In the genomic region with DNA sequence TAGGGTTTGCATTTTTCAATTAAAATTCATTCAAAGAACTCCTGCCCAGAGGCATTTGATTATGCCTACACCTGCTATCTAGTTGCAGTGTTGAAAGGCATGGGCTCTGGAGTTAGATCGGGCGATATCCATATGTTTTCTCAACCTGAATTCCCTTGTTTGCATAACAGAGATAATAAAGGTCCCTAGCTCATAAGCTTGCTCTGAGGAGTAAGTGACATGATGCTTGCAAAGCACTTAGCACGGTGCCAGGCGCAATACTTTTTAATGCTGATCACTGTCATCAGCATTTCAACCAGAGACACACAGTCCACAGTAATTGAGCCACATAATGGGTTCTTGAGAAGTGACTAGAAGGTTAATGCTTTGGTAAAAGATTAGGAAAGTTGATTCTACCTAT, we compare ENCODE assay signal across 32 cellular contexts.
"Had no signal": no experiment of that assay in that cellular context is flagged by ENCODE, and none has a peak within 500 bp of the region (broad histone marks: within the 10 kb centered on the region; RNA-seq: fewer than 3 reads in every experiment).

No MANE protein-coding gene starts in this region.

- H3K4me2 ChIP-seq: smooth muscle cell had no signal

- H3K4me3 Mint-ChIP-seq: activated CD4-positive, alpha-beta memory T cell treated with anti-CD3 and anti-CD28 coated beads, Interleukin-2, amount 10 ng/mL, durations not matched to agents 7 days and 5 days; activated CD4-positive, alpha-beta T cell treated with anti-CD3 and anti-CD28 coated beads, Interleukin-2, amount 10 ng/mL, durations not matched to agents 7 days and 5 days; activated CD8-positive, alpha-beta memory T cell treated with anti-CD3 and anti-CD28 coated beads, Interleukin-2, amount 10 ng/mL, durations not matched to agents 7 days and 5 days; activated naive CD4-positive, alpha-beta T cell treated with anti-CD3 and anti-CD28 coated beads, Interleukin-2, amount 50 U/mL, for 24 hours; activated naive CD8-positive, alpha-beta T cell treated with anti-CD3 and anti-CD28 coated beads, Interleukin-2, amount 50 U/mL, for 24 hours; dendritic cell treated with granulocyte-macrophage colony-stimulating factor and Interleukin-4, amounts not matched to agents 40 ng/mL and 50 ng/mL, for 4 days; stimulated activated memory B cell treated with anti-CD40 and anti-IgM and Interleukin-4, amounts not matched to agents 10 μg/mL and 1 μg/mL and 100 μg/mL, for 72 hours; stimulated activated naive CD8-positive, alpha-beta T cell treated with anti-CD3 and anti-CD28 coated beads, Interleukin-15, amount 100 ng/mL, for 72 hours had no signal

- H3K36me3 Mint-ChIP-seq: activated CD8-positive, alpha-beta memory T cell treated with anti-CD3 and anti-CD28 coated beads, Interleukin-2, amount 10 ng/mL, durations not matched to agents 7 days and 5 days; activated naive CD4-positive, alpha-beta T cell treated with anti-CD3 and anti-CD28 coated beads, Interleukin-2, amount 50 U/mL, for 24 hours; stimulated activated memory B cell treated with anti-CD40 and anti-IgM and Interleukin-4, amounts not matched to agents 10 μg/mL and 1 μg/mL and 100 μg/mL, for 72 hours had no signal

- H3K27me3 Mint-ChIP-seq: activated CD4-positive, alpha-beta memory T cell treated with anti-CD3 and anti-CD28 coated beads, Interleukin-2, amount 10 ng/mL, durations not matched to agents 7 days and 5 days; activated CD4-positive, alpha-beta T cell treated with anti-CD3 and anti-CD28 coated beads, Interleukin-2, amount 10 ng/mL, durations not matched to agents 7 days and 5 days; activated CD8-positive, alpha-beta memory T cell treated with anti-CD3 and anti-CD28 coated beads, Interleukin-2, amount 10 ng/mL, durations not matched to agents 7 days and 5 days; activated naive CD4-positive, alpha-beta T cell treated with anti-CD3 and anti-CD28 coated beads, Interleukin-2, amount 50 U/mL, for 24 hours; activated naive CD8-positive, alpha-beta T cell treated with anti-CD3 and anti-CD28 coated beads, Interleukin-2, amount 50 U/mL, for 24 hours; dendritic cell treated with granulocyte-macrophage colony-stimulating factor and Interleukin-4, amounts not matched to agents 40 ng/mL and 50 ng/mL, for 4 days; stimulated activated memory B cell treated with anti-CD40 and anti-IgM and Interleukin-4, amounts not matched to agents 10 μg/mL and 1 μg/mL and 100 μg/mL, for 72 hours; stimulated activated naive CD8-positive, alpha-beta T cell treated with anti-CD3 and anti-CD28 coated beads, Interleukin-15, amount 100 ng/mL, for 72 hours had no signal

- H3K27me3 ChIP-seq: breast epithelium, esophagus muscularis mucosa, heart left ventricle, right atrium auricular region, upper lobe of left lung, vagina had no signal

- DNase-seq: activated CD4-positive, alpha-beta memory T cell treated with anti-CD3 and anti-CD28 coated beads, Interleukin-2, amount 10 ng/mL, durations not matched to agents 7 days and 5 days; activated CD4-positive, alpha-beta T cell treated with anti-CD3 and anti-CD28 coated beads for 1 hour; activated CD4-positive, alpha-beta T cell treated with anti-CD3 and anti-CD28 coated beads, Interleukin-2, amount 10 ng/mL, durations not matched to agents 7 days and 5 days; activated CD8-positive, alpha-beta memory T cell treated with anti-CD3 and anti-CD28 coated beads, Interleukin-2, amount 10 ng/mL, durations not matched to agents 7 days and 5 days; activated naive CD8-positive, alpha-beta T cell treated with anti-CD3 and anti-CD28 coated beads, Interleukin-2, amount 50 U/mL, for 24 hours; activated T-cell treated with anti-CD3 and anti-CD28 coated beads, Interleukin-2, amount 50 U/mL, for 48 hours; amygdala; central memory CD4-positive, alpha-beta T cell; effector CD4-positive, alpha-beta T cell; foreskin keratinocyte; heart left ventricle; islet precursor cell; left ventricle myocardium superior; occipital lobe; stimulated activated CD4-positive, alpha-beta T cell treated with anti-CD3 and anti-CD28 coated beads, Interleukin-1b, Interleukin-23, amount 100 ng/mL, for 48 hours; stimulated activated CD4-positive, alpha-beta T cell treated with anti-CD3 and anti-CD28 coated beads, Interleukin-4, amount 100 ng/mL, for 4 hours; stimulated activated CD8-positive, alpha-beta memory T cell treated with anti-CD3 and anti-CD28 coated beads, Interleukin-4, amount 100 ng/mL, for 48 hours; stimulated activated naive CD8-positive, alpha-beta T cell treated with anti-CD3 and anti-CD28 coated beads, Interleukin-15, amount 100 ng/mL, for 72 hours; substantia nigra; T1000; upper lobe of left lung; WERI-Rb-1 had no signal

- H3K9me3 Mint-ChIP-seq: activated CD4-positive, alpha-beta memory T cell treated with anti-CD3 and anti-CD28 coated beads, Interleukin-2, amount 10 ng/mL, durations not matched to agents 7 days and 5 days; activated CD4-positive, alpha-beta T cell treated with anti-CD3 and anti-CD28 coated beads, Interleukin-2, amount 10 ng/mL, durations not matched to agents 7 days and 5 days; activated naive CD4-positive, alpha-beta T cell treated with anti-CD3 and anti-CD28 coated beads, Interleukin-2, amount 50 U/mL, for 24 hours; activated naive CD8-positive, alpha-beta T cell treated with anti-CD3 and anti-CD28 coated beads, Interleukin-2, amount 50 U/mL, for 24 hours; activated T-helper 2 cell treated with anti-CD3 and anti-CD28 coated beads, Interferon-gamma antibody, Interleukin-2, Interleukin-4, amounts not matched to agents 10 μg/mL and 5 μg/mL and 100 μg/mL, durations not matched to agents 14 hours and 24 hours and 36 hours; dendritic cell treated with granulocyte-macrophage colony-stimulating factor and Interleukin-4, amounts not matched to agents 40 ng/mL and 50 ng/mL, for 4 days; stimulated activated memory B cell treated with anti-CD40 and anti-IgM and Interleukin-4, amounts not matched to agents 10 μg/mL and 1 μg/mL and 100 μg/mL, for 72 hours; stimulated activated naive CD8-positive, alpha-beta T cell treated with anti-CD3 and anti-CD28 coated beads, Interleukin-15, amount 100 ng/mL, for 72 hours had no signal

- H3K9me3 ChIP-seq: breast epithelium, esophagus muscularis mucosa, heart left ventricle, right atrium auricular region, upper lobe of left lung, vagina had no signal

- H3K4me1 Mint-ChIP-seq: activated CD4-positive, alpha-beta memory T cell treated with anti-CD3 and anti-CD28 coated beads, Interleukin-2, amount 10 ng/mL, durations not matched to agents 7 days and 5 days; activated CD4-positive, alpha-beta T cell treated with anti-CD3 and anti-CD28 coated beads, Interleukin-2, amount 10 ng/mL, durations not matched to agents 7 days and 5 days; activated CD8-positive, alpha-beta memory T cell treated with anti-CD3 and anti-CD28 coated beads, Interleukin-2, amount 10 ng/mL, durations not matched to agents 7 days and 5 days; activated naive CD4-positive, alpha-beta T cell treated with anti-CD3 and anti-CD28 coated beads, Interleukin-2, amount 50 U/mL, for 24 hours; stimulated activated memory B cell treated with anti-CD40 and anti-IgM and Interleukin-4, amounts not matched to agents 10 μg/mL and 1 μg/mL and 100 μg/mL, for 72 hours; stimulated activated naive CD8-positive, alpha-beta T cell treated with anti-CD3 and anti-CD28 coated beads, Interleukin-15, amount 100 ng/mL, for 72 hours had no signal

- H3K4me3 ChIP-seq: breast epithelium, esophagus muscularis mucosa, heart left ventricle, right atrium auricular region, smooth muscle cell, upper lobe of left lung, vagina had no signal

- H3K4me1 ChIP-seq: breast epithelium, foreskin keratinocyte, right atrium auricular region, upper lobe of left lung had no signal

- H3K27ac ChIP-seq: breast epithelium, esophagus muscularis mucosa, foreskin keratinocyte, heart left ventricle, parathyroid adenoma, right atrium auricular region, upper lobe of left lung, vagina, WERI-Rb-1 had no signal

- H2AFZ ChIP-seq: parathyroid adenoma had no signal

- H3K36me3 ChIP-seq: breast epithelium, esophagus muscularis mucosa, heart left ventricle, right atrium auricular region, upper lobe of left lung, vagina, WERI-Rb-1 had no signal

- ATAC-seq: activated CD8-positive, alpha-beta memory T cell treated with anti-CD3 and anti-CD28 coated beads, Interleukin-2, amount 10 ng/mL, durations not matched to agents 7 days and 5 days; activated naive CD8-positive, alpha-beta T cell treated with anti-CD3 and anti-CD28 coated beads, Interleukin-2, amount 50 U/mL, for 24 hours; foreskin keratinocyte; heart left ventricle; left ventricle myocardium superior; stimulated activated memory B cell treated with anti-CD40 and anti-IgM and Interleukin-4, amounts not matched to agents 10 μg/mL and 1 μg/mL and 100 μg/mL, for 72 hours; stimulated activated naive CD8-positive, alpha-beta T cell treated with anti-CD3 and anti-CD28 coated beads, Interleukin-15, amount 100 ng/mL, for 72 hours had no signal

- H3K27ac Mint-ChIP-seq: activated CD4-positive, alpha-beta memory T cell treated with anti-CD3 and anti-CD28 coated beads, Interleukin-2, amount 10 ng/mL, durations not matched to agents 7 days and 5 days; activated CD4-positive, alpha-beta T cell treated with anti-CD3 and anti-CD28 coated beads, Interleukin-2, amount 10 ng/mL, durations not matched to agents 7 days and 5 days; activated CD8-positive, alpha-beta memory T cell treated with anti-CD3 and anti-CD28 coated beads, Interleukin-2, amount 10 ng/mL, durations not matched to agents 7 days and 5 days; activated naive CD4-positive, alpha-beta T cell treated with anti-CD3 and anti-CD28 coated beads, Interleukin-2, amount 50 U/mL, for 24 hours; activated naive CD8-positive, alpha-beta T cell treated with anti-CD3 and anti-CD28 coated beads, Interleukin-2, amount 50 U/mL, for 24 hours; activated T-helper 2 cell treated with anti-CD3 and anti-CD28 coated beads, Interferon-gamma antibody, Interleukin-2, Interleukin-4, amounts not matched to agents 10 μg/mL and 5 μg/mL and 100 μg/mL, durations not matched to agents 14 hours and 24 hours and 36 hours; dendritic cell treated with granulocyte-macrophage colony-stimulating factor and Interleukin-4, amounts not matched to agents 40 ng/mL and 50 ng/mL, for 4 days; stimulated activated memory B cell treated with anti-CD40 and anti-IgM and Interleukin-4, amounts not matched to agents 10 μg/mL and 1 μg/mL and 100 μg/mL, for 72 hours; stimulated activated naive CD8-positive, alpha-beta T cell treated with anti-CD3 and anti-CD28 coated beads, Interleukin-15, amount 100 ng/mL, for 72 hours had no signal
